7 cellular contexts compared by ENCODE assay signal in the genomic region with DNA sequence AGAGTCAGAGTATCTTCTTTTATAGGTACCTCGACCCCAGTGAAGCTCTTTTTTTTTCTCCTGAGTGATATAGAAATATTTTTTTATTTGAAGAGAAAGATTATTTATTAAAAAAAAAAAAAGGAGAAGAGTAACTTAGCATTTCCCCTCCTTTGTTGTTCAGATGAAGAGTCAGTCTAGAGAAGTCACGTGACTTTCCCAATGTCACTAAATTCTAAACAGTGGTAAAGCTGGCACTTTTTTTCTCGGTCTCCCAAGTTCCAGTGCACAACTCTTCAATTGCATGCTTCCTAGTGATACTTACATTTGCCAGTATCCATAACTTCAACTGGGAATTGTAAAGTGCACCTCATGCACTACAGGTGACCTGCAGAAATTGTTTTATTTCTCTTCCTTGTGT.
"Had no signal": no experiment of that assay in that cellular context is flagged by ENCODE, and none has a peak within 500 bp of the region (broad histone marks: within the 10 kb centered on the region; RNA-seq: fewer than 3 reads in every experiment).

No MANE protein-coding gene starts in this region.

- DNase-seq: GDM1, GF-D8 had no signal

- FAIRE-seq: G401.6, GM12891, GM12892, GM18507, GM19239 had no signal
